18 cellular contexts compared by ENCODE assay signal in the genomic region with DNA sequence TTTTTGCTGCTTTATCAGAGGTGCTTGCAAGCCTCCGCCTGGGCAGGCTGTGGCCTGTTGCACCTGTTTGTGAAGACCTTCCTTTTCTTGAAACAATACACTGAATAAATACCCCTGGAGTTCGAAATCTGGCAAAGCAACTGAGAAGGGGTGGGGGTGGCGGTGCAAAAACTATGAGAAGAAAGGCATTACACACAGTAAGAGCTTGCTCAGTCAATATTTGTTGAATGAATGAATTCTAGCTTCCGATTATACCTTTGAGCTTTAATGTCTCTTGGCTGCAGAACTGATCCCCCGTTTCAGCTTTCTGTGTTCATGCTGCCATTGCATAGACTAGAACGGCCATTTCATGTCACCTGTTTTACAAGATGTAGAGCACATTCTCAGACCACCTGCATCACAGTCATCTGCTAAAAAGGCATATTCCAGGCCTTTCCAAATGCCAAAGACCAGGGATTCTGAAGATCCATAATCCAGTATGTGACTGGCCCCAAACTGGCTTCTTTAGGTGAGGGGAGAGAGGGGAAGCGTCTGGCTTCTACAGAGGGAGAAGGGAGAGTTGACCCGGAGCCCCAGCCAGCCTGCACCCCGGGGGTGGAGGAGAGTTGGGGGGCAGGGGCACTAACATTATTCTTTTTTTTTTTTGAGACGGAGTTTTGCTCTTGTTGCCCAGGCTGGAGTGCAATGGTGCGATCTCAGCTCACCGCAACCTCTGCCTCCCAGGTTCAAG.
DNase-seq lines count a peak whose midpoint lies in the region; ATAC-seq and TF ChIP-seq lines count a peak whose summit lies in the region.
"Had no signal": no experiment of that assay in that cellular context is flagged by ENCODE, and none has a peak within 500 bp of the region (broad histone marks: within the 10 kb centered on the region; RNA-seq: fewer than 3 reads in every experiment).

No MANE protein-coding gene starts in this region.

- H3K36me3 Mint-ChIP-seq in T-helper 2 cell treated with Interferon-gamma antibody and Interleukin-4, amounts not matched to agents 5 μg/mL and 100 μg/mL, for 36 hours (ENCODE audit: low read depth) = peaks cover 1% of the 10 kb centered on the region
- H3K36me3 Mint-ChIP-seq: activated CD8-positive, alpha-beta memory T cell treated with anti-CD3 and anti-CD28 coated beads, Interleukin-2, amount 10 ng/mL, durations not matched to agents 7 days and 5 days; brain had no signal

- ATAC-seq in GM18498 (IDR thresholded peaks at IDR 0.05; ENCODE audit: unreplicated experiment) (no peak), Right ventricle myocardium inferior (no peak)
- ATAC-seq: activated CD8-positive, alpha-beta memory T cell treated with anti-CD3 and anti-CD28 coated beads, Interleukin-2, amount 10 ng/mL, durations not matched to agents 7 days and 5 days had no signal

- WGBS in esophagus squamous epithelium, 2 donors = 51 to 53% methylated on average over 11 to 12 of the region's 12 CpGs

- H3K9me3 Mint-ChIP-seq in T-helper 2 cell treated with Interferon-gamma antibody and Interleukin-4, amounts not matched to agents 5 μg/mL and 100 μg/mL, for 36 hours = no peaks in the 10 kb centered on the region
- H3K9me3 Mint-ChIP-seq: activated naive CD4-positive, alpha-beta T cell treated with anti-CD3 and anti-CD28 coated beads for 36 hours had no signal

- H3K27me3 ChIP-seq in esophagus squamous epithelium (no peaks in the 10 kb centered on the region), left ventricle myocardium inferior (ENCODE audit: low read depth) (no peaks in the 10 kb centered on the region)

- TF ChIP-seq POLR2A in esophagus squamous epithelium (IDR thresholded peaks at IDR 0.05) = no peak

- H3K4me3 Mint-ChIP-seq in T-helper 2 cell treated with Interferon-gamma antibody and Interleukin-4, amounts not matched to agents 5 μg/mL and 100 μg/mL, for 36 hours = no peak overlapping the region
- H3K4me3 Mint-ChIP-seq: activated CD8-positive, alpha-beta memory T cell treated with anti-CD3 and anti-CD28 coated beads, Interleukin-2, amount 10 ng/mL, durations not matched to agents 7 days and 5 days; activated naive CD4-positive, alpha-beta T cell treated with anti-CD3 and anti-CD28 coated beads for 36 hours; brain; CD4-positive, alpha-beta T cell had no signal

- H3K36me3 ChIP-seq in esophagus squamous epithelium = no peaks in the 10 kb centered on the region
- H3K36me3 ChIP-seq in left ventricle myocardium inferior = no peaks in the 10 kb centered on the region
- H3K36me3 ChIP-seq: neutrophil had no signal

- no peak for DNase-seq in T-helper 2 cell treated with Interferon-gamma antibody and Interleukin-4, amounts not matched to agents 5 μg/mL and 100 μg/mL, for 36 hours (ENCODE audit: low spot score)
- DNase-seq in T-helper 2 cell (no peak), NCI-H510A (lab: John Stamatoyannopoulos, UW) (peak; percentile 88), esophagus squamous epithelium (lab: John Stamatoyannopoulos, UW) (no peak), left ventricle myocardium inferior (no peak), AG08396 (ENCODE audit: low spot score) (no peak), Right ventricle myocardium inferior (ENCODE audit: missing footprints) (no peak)
- DNase-seq: activated CD8-positive, alpha-beta memory T cell treated with anti-CD3 and anti-CD28 coated beads, Interleukin-2, amount 10 ng/mL, durations not matched to agents 7 days and 5 days; activated naive CD4-positive, alpha-beta T cell treated with anti-CD3 and anti-CD28 coated beads for 36 hours; CD4-positive, alpha-beta T cell; foreskin fibroblast; mesenchymal stem cell; NCI-H1048; stimulated activated CD4-positive, alpha-beta T cell treated with anti-CD3 and anti-CD28 coated beads, Interleukin-4, amount 100 ng/mL, for 24 hours; trophoblast cell had no signal

- no peak overlapping the region for H3K4me3 ChIP-seq in esophagus squamous epithelium
- H3K4me3 ChIP-seq in left ventricle myocardium inferior = no peak overlapping the region

- intact Hi-C loops in esophagus squamous epithelium (cut with DNase I) = loop anchor here (10.0 kb wide), 1 partner anchor 208 kb away; no protein-coding TSS in a partner anchor
- intact Hi-C loops in left ventricle myocardium inferior (cut with micrococcal nuclease) = no loop called here
- intact Hi-C loops in Right ventricle myocardium inferior (cut with DNase I) = no loop called here

- TF ChIP-seq CTCF in esophagus squamous epithelium (IDR thresholded peaks at IDR 0.05) = no peak
- TF ChIP-seq CTCF in left ventricle myocardium inferior (IDR thresholded peaks at IDR 0.05; ENCODE audit: borderline replicate concordance) = no peak

- H3K9me3 ChIP-seq in esophagus squamous epithelium (no peaks in the 10 kb centered on the region), left ventricle myocardium inferior (replicated peaks) (no peaks in the 10 kb centered on the region)
- H3K9me3 ChIP-seq: neutrophil had no signal

- H3K4me1 Mint-ChIP-seq in T-helper 2 cell treated with Interferon-gamma antibody and Interleukin-4, amounts not matched to agents 5 μg/mL and 100 μg/mL, for 36 hours (ENCODE audit: low read depth) = peaks cover 15% of the 10 kb centered on the region
- H3K4me1 Mint-ChIP-seq: activated CD8-positive, alpha-beta memory T cell treated with anti-CD3 and anti-CD28 coated beads, Interleukin-2, amount 10 ng/mL, durations not matched to agents 7 days and 5 days had no signal

- H3K27me3 Mint-ChIP-seq in T-helper 2 cell treated with Interferon-gamma antibody and Interleukin-4, amounts not matched to agents 5 μg/mL and 100 μg/mL, for 36 hours (ENCODE audit: low read depth) = peaks cover 7% of the 10 kb centered on the region

- H3K4me1 ChIP-seq in esophagus squamous epithelium (peaks cover 12 to 91% (median 49%) of the 10 kb centered on the region in 3 donors), left ventricle myocardium inferior (peaks cover 38% of the 10 kb centered on the region)

- H3K27ac Mint-ChIP-seq in T-helper 2 cell treated with Interferon-gamma antibody and Interleukin-4, amounts not matched to agents 5 μg/mL and 100 μg/mL, for 36 hours = peak overlapping the region; percentile 52
- H3K27ac Mint-ChIP-seq: activated CD8-positive, alpha-beta memory T cell treated with anti-CD3 and anti-CD28 coated beads, Interleukin-2, amount 10 ng/mL, durations not matched to agents 7 days and 5 days; activated naive CD4-positive, alpha-beta T cell treated with anti-CD3 and anti-CD28 coated beads for 36 hours; CD4-positive, alpha-beta T cell had no signal

- peak overlapping the region; percentile 56 to 95 (median 94) for H3K27ac ChIP-seq in esophagus squamous epithelium
- H3K27ac ChIP-seq in left ventricle myocardium inferior (replicated peaks) = no peak overlapping the region
- H3K27ac ChIP-seq: neutrophil had no signal
